ENCODE assay signal across 15 cellular contexts in the genomic region with DNA sequence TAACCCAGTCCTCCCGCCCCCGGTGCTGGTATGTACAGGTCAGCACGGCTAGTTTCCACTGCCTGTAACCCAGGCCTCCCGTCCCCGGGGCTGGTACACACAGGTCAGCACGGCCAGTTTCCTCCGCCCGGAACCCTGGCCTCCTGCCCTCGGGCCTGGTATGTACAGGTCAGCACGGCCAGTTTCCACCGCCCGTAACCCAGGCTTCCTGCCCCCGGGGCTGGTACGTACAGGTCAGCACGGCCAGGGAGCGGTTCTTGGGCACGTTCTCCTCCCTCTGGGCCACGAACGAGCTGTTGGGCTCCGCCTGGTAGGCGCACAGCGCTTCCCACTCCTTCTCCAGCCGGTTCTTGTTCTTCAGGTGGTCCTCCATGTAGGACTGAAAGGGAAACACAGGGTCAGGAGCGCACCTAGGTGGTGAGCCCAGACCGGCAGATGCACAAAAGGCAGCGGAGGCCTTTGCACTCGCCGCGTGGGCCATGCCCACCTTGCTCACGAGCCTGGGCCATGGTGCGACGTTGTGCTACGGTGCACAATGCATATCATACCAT.
"Had no signal": no experiment of that assay in that cellular context is flagged by ENCODE, and none has a peak within 500 bp of the region (broad histone marks: within the 10 kb centered on the region; RNA-seq: fewer than 3 reads in every experiment).

No MANE protein-coding gene starts in this region.

- DNase-seq: activated CD4-positive, alpha-beta T cell treated with anti-CD3 and anti-CD28 coated beads for 4 hours; activated naive CD8-positive, alpha-beta T cell treated with anti-CD3 and anti-CD28 coated beads for 36 hours; body of pancreas; caudate nucleus; effector memory CD8-positive, alpha-beta T cell; left cardiac atrium; nephron progenitor cell; right cardiac atrium; small intestine; stimulated activated CD4-positive, alpha-beta T cell treated with anti-CD3 and anti-CD28 coated beads, Interleukin-4, amount 100 ng/mL, for 24 hours had no signal

- H3K4me1 ChIP-seq: body of pancreas, prostate gland, upper lobe of left lung had no signal

- H3K27me3 ChIP-seq: body of pancreas, upper lobe of left lung had no signal

- ATAC-seq: body of pancreas; effector memory CD8-positive, alpha-beta T cell; left cardiac atrium; stimulated activated effector memory CD8-positive, alpha-beta T cell treated with anti-CD3 and anti-CD28 coated beads, Interleukin-12 subunit alpha, Interleukin-12 subunit beta, amount 100 ng/mL, for 72 hours had no signal

- H3K9me3 ChIP-seq: body of pancreas, prostate gland, thoracic aorta, upper lobe of left lung had no signal

- H3K4me3 ChIP-seq: body of pancreas, lung, prostate gland, thoracic aorta, upper lobe of left lung had no signal

- H3K27ac ChIP-seq: body of pancreas, prostate gland, thoracic aorta, upper lobe of left lung had no signal

- H3K36me3 ChIP-seq: prostate gland, thoracic aorta, upper lobe of left lung had no signal
